13 cellular contexts compared by ENCODE assay signal in the genomic region with DNA sequence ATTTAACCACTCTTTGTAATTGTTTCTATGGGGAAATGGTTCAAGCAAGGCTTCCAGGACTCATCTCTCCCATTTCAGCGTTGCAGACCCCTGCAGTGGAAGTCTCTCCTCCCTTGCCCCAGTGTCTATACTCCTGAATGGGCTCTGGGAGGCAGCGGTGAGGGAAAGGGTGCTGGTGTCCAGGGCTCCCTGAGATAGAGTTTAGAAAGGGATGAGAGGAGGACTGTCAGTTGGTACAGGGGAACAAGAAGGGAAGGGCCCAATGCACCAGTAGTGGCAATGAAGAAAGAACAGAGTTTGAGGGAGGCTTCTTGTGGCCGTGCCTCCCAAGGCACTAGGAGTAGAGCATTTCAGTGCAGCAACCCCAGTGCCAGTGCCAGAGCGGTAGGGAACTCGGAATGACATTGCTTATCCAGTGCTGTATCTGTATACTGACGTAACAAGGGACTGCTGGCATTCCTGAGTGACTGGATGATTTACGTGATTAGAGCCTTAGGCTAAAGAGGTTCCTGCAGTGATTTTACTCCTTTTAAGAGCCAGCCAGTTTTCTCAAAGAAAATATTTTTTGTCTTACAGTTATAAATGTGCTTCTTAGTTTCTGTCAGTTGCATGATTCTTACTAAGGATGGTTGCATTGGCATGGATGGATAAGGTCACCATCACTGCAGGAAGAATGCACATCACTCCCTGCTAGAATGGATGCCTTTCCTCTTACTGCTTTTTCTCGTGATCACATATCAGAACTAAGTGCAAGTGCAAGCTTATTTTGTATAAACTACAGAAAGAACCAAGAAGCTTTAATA. TPM values are rescaled to one million over a fixed set of nuclear protein-coding genes. Genes with fewer than 3 reads are reported as not detected.
DNase-seq lines count a peak whose midpoint lies in the region; ATAC-seq and TF ChIP-seq lines count a peak whose summit lies in the region.
"Had no signal": no experiment of that assay in that cellular context is flagged by ENCODE, and none has a peak within 500 bp of the region (broad histone marks: within the 10 kb centered on the region; RNA-seq: fewer than 3 reads in every experiment).

No MANE protein-coding gene starts in this region.

- H3K4me1 Mint-ChIP-seq in GM23338 (peaks cover 22% of the 10 kb centered on the region), osteocyte (ENCODE audit: unreplicated experiment) (peaks cover 47% of the 10 kb centered on the region)

- H3K4me3 ChIP-seq in GM23338, result no peak overlapping the region
- no peak overlapping the region for H3K4me3 ChIP-seq in fibroblast of villous mesenchyme (ENCODE audit: low read depth, low read length)
- H3K4me3 ChIP-seq in transverse colon, result no peak overlapping the region
- H3K4me3 ChIP-seq: vagina had no signal

- peak; percentile 92 for ATAC-seq in GM23338
- ATAC-seq in HG03469 (IDR thresholded peaks at IDR 0.05; ENCODE audit: unreplicated experiment), result no peak

- intact Hi-C loops in transverse colon (cut with DNase I; ENCODE audit: low total_unique reads), result loop anchor here (2.0 kb wide), 1 partner anchor 168 kb away; no protein-coding TSS in a partner anchor

- peak overlapping the region; percentile 35; the same call in 1 of the 2 replicates for H3K4me2 ChIP-seq in GM23338

- no peaks in the 10 kb centered on the region for H3K9me3 Mint-ChIP-seq in GM23338
- H3K9me3 Mint-ChIP-seq in osteocyte (ENCODE audit: unreplicated experiment), result no peaks in the 10 kb centered on the region

- no peaks in the 10 kb centered on the region for H3F3A ChIP-seq in GM23338 (replicated peaks; ENCODE audit: low read depth)

- no peaks in the 10 kb centered on the region for H3K27me3 ChIP-seq in GM23338 (ENCODE audit: insufficient read depth)
- H3K27me3 ChIP-seq in transverse colon, result no peaks in the 10 kb centered on the region
- H3K27me3 ChIP-seq: vagina had no signal

- H3K79me2 ChIP-seq in GM23338 (replicated peaks; ENCODE audit: insufficient read depth), result no peaks in the 10 kb centered on the region

- TF ChIP-seq EP300 in transverse colon (IDR thresholded peaks at IDR 0.05; ENCODE audit: low read depth), result no peak

- in situ Hi-C loops in transverse colon (cut with MboI; ENCODE audit: low pct_ligation_motif_present in 1 of 4, low pct_unique_long_range_greater_than_20kb in 1 of 4, low sequenced_read_pairs in 3 of 4), result no loop called here

- DNase-seq in GM23338 (ENCODE audit: low spot score) (peak; percentile 55), T1000 (lab: John Stamatoyannopoulos, UW) (peak; percentile 39), fibroblast of villous mesenchyme (ENCODE audit: low read depth) (peak; percentile 89), osteocyte (ENCODE audit: extremely low spot score, unreplicated experiment) (no peak), UCSD-AML1 (lab: John Stamatoyannopoulos, UW; ENCODE audit: unreplicated experiment) (no peak), NCI-H2029 (lab: John Stamatoyannopoulos, UW) (no peak), transverse colon (no peak)
- DNase-seq: activated CD8-positive, alpha-beta memory T cell treated with anti-CD3 and anti-CD28 coated beads, Interleukin-2, amount 50 U/mL, for 48 hours; DND-41; NCI-H2171; nucleus accumbens had no signal

- H3K9me3 ChIP-seq in transverse colon, result no peaks in the 10 kb centered on the region
- H3K9me3 ChIP-seq: vagina had no signal

- no peaks in the 10 kb centered on the region for H3K9me2 ChIP-seq in GM23338 (ENCODE audit: insufficient read depth)

- peaks cover 26% of the 10 kb centered on the region; the same call in 2 of the 3 replicates for H3K36me3 Mint-ChIP-seq in GM23338 (ENCODE audit: low read depth)
- peaks cover 29% of the 10 kb centered on the region for H3K36me3 Mint-ChIP-seq in osteocyte (ENCODE audit: unreplicated experiment)

- H3K4me1 ChIP-seq in GM23338 (ENCODE audit: insufficient read depth) (peaks cover 20% of the 10 kb centered on the region), transverse colon (peaks cover 0 to 6% (median 0%) of the 10 kb centered on the region in 4 donors)
- H3K4me1 ChIP-seq: vagina had no signal

- 75 to 90% methylated on average over 6 to 8 of the region's 8 CpGs for WGBS in transverse colon (ENCODE audit: low coverage in 1 of 2), 2 donors

- H4K20me1 ChIP-seq in GM23338 (replicated peaks; ENCODE audit: insufficient read depth), result no peaks in the 10 kb centered on the region

- H3K36me3 ChIP-seq in GM23338 (ENCODE audit: insufficient read depth) (no peaks in the 10 kb centered on the region; the same call in 1 of the 2 replicates), transverse colon (peaks cover 0 to 51% (median 16%) of the 10 kb centered on the region in 4 donors)

- no peak overlapping the region for H2AFZ ChIP-seq in GM23338

- no peak overlapping the region for H3K4me3 Mint-ChIP-seq in GM23338
- no peak overlapping the region for H3K4me3 Mint-ChIP-seq in osteocyte (ENCODE audit: unreplicated experiment)

- peak overlapping the region; percentile 77 for H3K27ac Mint-ChIP-seq in GM23338
- peak overlapping the region; percentile 89 for H3K27ac Mint-ChIP-seq in osteocyte (ENCODE audit: unreplicated experiment)

- H3K27me3 Mint-ChIP-seq in GM23338 (ENCODE audit: insufficient read depth, low read depth, poor library complexity) (no peaks in the 10 kb centered on the region), osteocyte (ENCODE audit: unreplicated experiment) (no peaks in the 10 kb centered on the region)

- no peak for TF ChIP-seq POLR2A in transverse colon (IDR thresholded peaks at IDR 0.05)

- H3K27ac ChIP-seq in GM23338 (ENCODE audit: low read depth) (peak overlapping the region; percentile 1; the same call in 1 of the 2 replicates), transverse colon (peak overlapping the region in 1 of 4 donors; percentile 37)
- H3K27ac ChIP-seq: vagina had no signal

- TF ChIP-seq CTCF in GM23338 (conservative IDR thresholded peaks at IDR 0.05; ENCODE audit: low read depth in 2 of 2), result peak; percentile 41 to 55
- TF ChIP-seq CTCF in fibroblast of villous mesenchyme (IDR thresholded peaks at IDR 0.05; ENCODE audit: insufficient read depth, low read depth, low read length), result peak; percentile 15
- TF ChIP-seq CTCF in osteocyte (IDR thresholded peaks at IDR 0.05), result peak; percentile 32
- TF ChIP-seq CTCF in transverse colon (IDR thresholded peaks at IDR 0.05), result no peak

TF ChIP-seq in GM23338, 12 proteins besides CTCF, POLR2A, EP300 and RAD21 (continues in another document):
- no peak for TF ChIP-seq STAT1 (IDR thresholded peaks at IDR 0.05; ENCODE audit: unreplicated experiment)
- no peak for TF ChIP-seq CREB1 (CRISPR knock-in tag; IDR thresholded peaks at IDR 0.05; ENCODE audit: low read depth)
- no peak for TF ChIP-seq ZNF331 (CRISPR knock-in tag; IDR thresholded peaks at IDR 0.05; ENCODE audit: low read depth)
- no peak for TF ChIP-seq EZH2phosphoT487 (IDR thresholded peaks at IDR 0.05; ENCODE audit: unreplicated experiment)
- TF ChIP-seq, protein P1, sequence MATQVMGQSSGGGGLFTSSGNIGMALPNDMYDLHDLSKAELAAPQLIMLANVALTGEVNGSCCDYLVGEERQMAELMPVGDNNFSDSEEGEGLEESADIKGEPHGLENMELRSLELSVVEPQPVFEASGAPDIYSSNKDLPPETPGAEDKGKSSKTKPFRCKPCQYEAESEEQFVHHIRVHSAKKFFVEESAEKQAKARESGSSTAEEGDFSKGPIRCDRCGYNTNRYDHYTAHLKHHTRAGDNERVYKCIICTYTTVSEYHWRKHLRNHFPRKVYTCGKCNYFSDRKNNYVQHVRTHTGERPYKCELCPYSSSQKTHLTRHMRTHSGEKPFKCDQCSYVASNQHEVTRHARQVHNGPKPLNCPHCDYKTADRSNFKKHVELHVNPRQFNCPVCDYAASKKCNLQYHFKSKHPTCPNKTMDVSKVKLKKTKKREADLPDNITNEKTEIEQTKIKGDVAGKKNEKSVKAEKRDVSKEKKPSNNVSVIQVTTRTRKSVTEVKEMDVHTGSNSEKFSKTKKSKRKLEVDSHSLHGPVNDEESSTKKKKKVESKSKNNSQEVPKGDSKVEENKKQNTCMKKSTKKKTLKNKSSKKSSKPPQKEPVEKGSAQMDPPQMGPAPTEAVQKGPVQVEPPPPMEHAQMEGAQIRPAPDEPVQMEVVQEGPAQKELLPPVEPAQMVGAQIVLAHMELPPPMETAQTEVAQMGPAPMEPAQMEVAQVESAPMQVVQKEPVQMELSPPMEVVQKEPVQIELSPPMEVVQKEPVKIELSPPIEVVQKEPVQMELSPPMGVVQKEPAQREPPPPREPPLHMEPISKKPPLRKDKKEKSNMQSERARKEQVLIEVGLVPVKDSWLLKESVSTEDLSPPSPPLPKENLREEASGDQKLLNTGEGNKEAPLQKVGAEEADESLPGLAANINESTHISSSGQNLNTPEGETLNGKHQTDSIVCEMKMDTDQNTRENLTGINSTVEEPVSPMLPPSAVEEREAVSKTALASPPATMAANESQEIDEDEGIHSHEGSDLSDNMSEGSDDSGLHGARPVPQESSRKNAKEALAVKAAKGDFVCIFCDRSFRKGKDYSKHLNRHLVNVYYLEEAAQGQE (IDR thresholded peaks at IDR 0.05; ENCODE audit: unreplicated experiment), result no peak
- TF ChIP-seq EZH2 (IDR thresholded peaks at IDR 0.05; ENCODE audit: low read depth, unreplicated experiment), result no peak
- TF ChIP-seq NANOG (IDR thresholded peaks at IDR 0.05; ENCODE audit: borderline replicate concordance), result no peak
- no peak for TF ChIP-seq ZNF114 (CRISPR knock-in tag; IDR thresholded peaks at IDR 0.05)

RNA-seq across cellular contexts. Expression of gene PRPF18, which starts 28.0 kb away (rescaled TPM):
- total RNA-seq in GM23338 (2014; rRNA removed; shearing (Covaris generic)), result 13.5 and 17.2 TPM in 2 replicates
- 12.4 and 15.1 TPM in 2 replicates for polyA plus RNA-seq in GM23338 (2016; fragmentation: Nextera tagmentation; extraction: Ambion mirVana)
- total RNA-seq in fibroblast of villous mesenchyme (31.6 and 37.1 TPM in 2 replicates), osteocyte (17.9 and 19.2 TPM in 2 replicates), transverse colon (10 to 100 TPM; 19.8 to 42.4 (median 32.3) TPM)

Comparison
In these comparisons a context has a peak if more than half of its experiments do, and no peak if none do; other contexts are left out.
1. DNase-seq: peak in GM23338 (single experiment), T1000 (single experiment) and fibroblast of villous mesenchyme (single experiment); none in osteocyte (single experiment), UCSD-AML1 (single experiment), NCI-H2029 (single experiment) and transverse colon (single experiment).
2. CTCF ChIP-seq: peak in GM23338 (2 of 2), fibroblast of villous mesenchyme (single experiment) and osteocyte (single experiment); none in transverse colon (0 of 5).